ENCODE assay signal across 8 cellular contexts in the genomic region with DNA sequence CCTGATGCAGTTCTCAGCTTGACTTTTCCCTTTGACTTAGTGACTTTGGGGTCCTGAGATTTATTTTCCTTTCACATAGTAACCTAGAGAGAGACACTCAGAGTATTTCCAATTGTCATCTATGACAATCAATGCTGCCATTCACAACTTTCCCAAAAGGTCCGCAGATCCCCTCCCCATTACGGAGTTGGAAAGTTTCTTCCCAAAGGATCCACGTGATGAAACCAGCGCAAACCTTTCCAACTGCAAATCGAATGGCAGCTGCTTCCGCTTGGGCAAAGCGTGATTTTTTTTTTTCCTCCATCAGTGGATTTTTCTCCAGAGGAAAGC. TPM values are rescaled to one million over a fixed set of nuclear protein-coding genes. Genes with fewer than 3 reads are reported as not detected.
DNase-seq lines count a peak whose midpoint lies in the region; ATAC-seq, FAIRE-seq and TF ChIP-seq lines count a peak whose summit lies in the region.

No MANE protein-coding gene starts in this region.

- H3K79me2 ChIP-seq in HCT116 (ENCODE audit: insufficient read depth, low read length), result no peaks in the 10 kb centered on the region

- H3K9me3 ChIP-seq in HCT116 (ENCODE audit: control insufficient read depth in 1 of 2, insufficient read depth in 1 of 2, low read depth in 1 of 2, low read length in 2 of 2), result no peaks in the 10 kb centered on the region
- no peaks in the 10 kb centered on the region for H3K9me3 ChIP-seq in right atrium auricular region
- H3K9me3 ChIP-seq in skeletal muscle satellite cell (replicated peaks; ENCODE audit: low read length), result no peaks in the 10 kb centered on the region

- RAD21 ChIA-PET in HCT116 (lab: Charles Lee; ENCODE audit: low non-redundant PET in 1 of 2, low total read pairs in 2 of 2, uncharacterized antibody in 2 of 2, unreplicated experiment in 2 of 2), result no interaction called here

- no peak for TF ChIP-seq POLR2A in HCT116 (IDR thresholded peaks at IDR 0.05; ENCODE audit: borderline replicate concordance, extremely low read depth, insufficient read depth, insufficient read length)

- peak; percentile 30 for DNase-seq in AG10803 (ENCODE audit: low read depth)
- no peak for DNase-seq in HCT116 (ENCODE audit: low read depth, low spot score)
- no peak for DNase-seq in activated CD8-positive, alpha-beta T cell treated with anti-CD3 and anti-CD28 coated beads, Interleukin-2, amount 10 ng/mL, durations not matched to agents 7 days and 5 days
- DNase-seq in right atrium auricular region (ENCODE audit: low spot score), result no peak
- DNase-seq in RCC 7860 (ENCODE audit: low spot score), result no peak
- no peak for DNase-seq in activated CD8-positive, alpha-beta memory T cell treated with anti-CD3 and anti-CD28 coated beads, Interleukin-2, amount 50 U/mL, for 48 hours

- TF ChIP-seq CTCF in AG10803 (conservative IDR thresholded peaks at IDR 0.05; ENCODE audit: low read length) (no peak), HCT116 (IDR thresholded peaks at IDR 0.05 in 2 of 3, conservative IDR thresholded peaks at IDR 0.05 in 1 of 3; ENCODE audit: borderline replicate concordance in 1 of 3, insufficient read depth in 1 of 3, low read depth in 2 of 3, low read length in 2 of 3) (no peak), right atrium auricular region (IDR thresholded peaks at IDR 0.05) (no peak)

- H3K27ac ChIP-seq in HCT116 (ENCODE audit: low read depth, low read length) (peak overlapping the region; percentile 96), right atrium auricular region (peak overlapping the region; percentile 85 to 95)

- H3K9ac ChIP-seq in HCT116 (ENCODE audit: low read length), result peak overlapping the region; percentile 79
- peak overlapping the region; percentile 95 for H3K9ac ChIP-seq in skeletal muscle satellite cell (ENCODE audit: low read depth, low read length)

- ATAC-seq in HCT116 (no peak; the same call in 1 of the 2 replicates), GM19351 (IDR thresholded peaks at IDR 0.05; ENCODE audit: unreplicated experiment) (no peak)
- no peak for ATAC-seq in activated CD8-positive, alpha-beta T cell treated with anti-CD3 and anti-CD28 coated beads, Interleukin-2, amount 10 ng/mL, durations not matched to agents 7 days and 5 days

- H4K20me1 ChIP-seq in HCT116 (ENCODE audit: insufficient read depth), result no peaks in the 10 kb centered on the region

- peak overlapping the region; percentile 81 for H3K4me2 ChIP-seq in HCT116 (ENCODE audit: low read length)
- H3K4me2 ChIP-seq in skeletal muscle satellite cell (ENCODE audit: low read length), result peak overlapping the region; percentile 76

- peak overlapping the region; percentile 86 for H3K4me3 Mint-ChIP-seq in activated CD8-positive, alpha-beta T cell treated with anti-CD3 and anti-CD28 coated beads, Interleukin-2, amount 10 ng/mL, durations not matched to agents 7 days and 5 days

- H3K27me3 Mint-ChIP-seq in activated CD8-positive, alpha-beta T cell treated with anti-CD3 and anti-CD28 coated beads, Interleukin-2, amount 10 ng/mL, durations not matched to agents 7 days and 5 days (ENCODE audit: low read depth), result no peaks in the 10 kb centered on the region

- BruUV-seq in HCT116 (replicated peaks; lab: Mats Ljungman, UMichigan), result no TSS peak

- H3K27ac Mint-ChIP-seq in activated CD8-positive, alpha-beta T cell treated with anti-CD3 and anti-CD28 coated beads, Interleukin-2, amount 10 ng/mL, durations not matched to agents 7 days and 5 days, result peak overlapping the region; percentile 93

- FAIRE-seq in RCC 7860 (lab: Jason Lieb, UNC), result no peak

- POLR2A ChIA-PET in HCT116 (lab: Charles Lee), result interaction anchor here (0.9 to 2.5 kb wide), 4 partner anchors 11 to 73 kb away, joined by 3 to 12 read pairs (median 4); partner anchors contain the start of gene ST3GAL2
- POLR2A ChIA-PET in activated CD8-positive, alpha-beta T cell treated with anti-CD3 and anti-CD28 coated beads, Interleukin-2, amount 10 ng/mL, durations not matched to agents 7 days and 5 days (lab: Charles Lee), result interaction anchor here (0.7 to 0.8 kb wide), 2 partner anchors 50 to 107 kb away, joined by 3 to 4 read pairs; partner anchors contain the start of gene DDX19A

- CTCF ChIA-PET in HCT116 (lab: Charles Lee), result interaction anchor here (0.7 to 1.4 kb wide), 5 partner anchors 21 to 222 kb away, joined by 3 to 4 read pairs (median 3); no protein-coding TSS in a partner anchor
- CTCF ChIA-PET in activated CD8-positive, alpha-beta T cell treated with anti-CD3 and anti-CD28 coated beads, Interleukin-2, amount 10 ng/mL, durations not matched to agents 7 days and 5 days (lab: Charles Lee), result interaction anchor here (0.7 to 3.5 kb wide), 8 partner anchors 13 to 202 kb away, joined by 3 to 12 read pairs (median 3); partner anchors contain the start of genes EXOSC6 and ST3GAL2

- H3K36me3 ChIP-seq in HCT116 (ENCODE audit: control insufficient read depth in 1 of 2, insufficient read depth in 2 of 2, low read length in 2 of 2) (no peaks in the 10 kb centered on the region), right atrium auricular region (no peaks in the 10 kb centered on the region), skeletal muscle satellite cell (ENCODE audit: insufficient read depth, low read length) (no peaks in the 10 kb centered on the region)

- no peaks in the 10 kb centered on the region for H3K36me3 Mint-ChIP-seq in activated CD8-positive, alpha-beta T cell treated with anti-CD3 and anti-CD28 coated beads, Interleukin-2, amount 10 ng/mL, durations not matched to agents 7 days and 5 days (ENCODE audit: low read depth)

- peak overlapping the region; percentile 92 for H2AFZ ChIP-seq in HCT116 (ENCODE audit: low read depth, low read length, poor library complexity, severe bottlenecking)

- no peaks in the 10 kb centered on the region for H3K9me3 Mint-ChIP-seq in activated CD8-positive, alpha-beta T cell treated with anti-CD3 and anti-CD28 coated beads, Interleukin-2, amount 10 ng/mL, durations not matched to agents 7 days and 5 days (ENCODE audit: insufficient read depth)

- H3K9me2 ChIP-seq in HCT116 (ENCODE audit: insufficient read depth), result no peaks in the 10 kb centered on the region

- H3K27me3 ChIP-seq in HCT116 (ENCODE audit: insufficient read depth, low read length) (no peaks in the 10 kb centered on the region), right atrium auricular region (no peaks in the 10 kb centered on the region), skeletal muscle satellite cell (ENCODE audit: control insufficient read depth, insufficient read depth, low read length) (no peaks in the 10 kb centered on the region)

- intact Hi-C loops in HCT116 (cut with micrococcal nuclease), result loop anchor here (2.0 kb wide), 1 partner anchor 73 kb away; no protein-coding TSS in a partner anchor

- peaks cover 3 to 20% of the 10 kb centered on the region in 2 experiments; a peak in 2 of 4 replicates for H3K4me1 ChIP-seq in HCT116 (ENCODE audit: control insufficient read depth in 1 of 2, insufficient read depth in 2 of 2, low read length in 2 of 2)
- H3K4me1 ChIP-seq in right atrium auricular region, result peaks cover 0 to 11% of the 10 kb centered on the region in 2 donors
- H3K4me1 ChIP-seq in skeletal muscle satellite cell (ENCODE audit: control insufficient read depth, insufficient read depth, low read length), result peaks cover 5% of the 10 kb centered on the region

- no peak for TF ChIP-seq RAD21 in HCT116 (IDR thresholded peaks at IDR 0.05; ENCODE audit: low read depth)

- H3K4me1 Mint-ChIP-seq in activated CD8-positive, alpha-beta T cell treated with anti-CD3 and anti-CD28 coated beads, Interleukin-2, amount 10 ng/mL, durations not matched to agents 7 days and 5 days (ENCODE audit: low read depth), result peaks cover 18% of the 10 kb centered on the region

- H3K4me3 ChIP-seq in AG10803 (ENCODE audit: low read length), result peak overlapping the region; percentile 81
- H3K4me3 ChIP-seq in HCT116 (replicated peaks in 1 of 2; ENCODE audit: low read depth in 1 of 2, low read length in 2 of 2), result peak overlapping the region; percentile 90 to 92
- peak overlapping the region; percentile 89 to 95 for H3K4me3 ChIP-seq in right atrium auricular region
- H3K4me3 ChIP-seq in skeletal muscle satellite cell (ENCODE audit: low read length), result peak overlapping the region; percentile 91

TF ChIP-seq in HCT116, 20 proteins besides CTCF, POLR2A, EP300 and RAD21:
- TF ChIP-seq, protein P1, sequence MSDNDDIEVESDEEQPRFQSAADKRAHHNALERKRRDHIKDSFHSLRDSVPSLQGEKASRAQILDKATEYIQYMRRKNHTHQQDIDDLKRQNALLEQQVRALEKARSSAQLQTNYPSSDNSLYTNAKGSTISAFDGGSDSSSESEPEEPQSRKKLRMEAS (IDR thresholded peaks at IDR 0.05), result peak; percentile 22; the same call in 1 of the 2 replicates
- TF ChIP-seq FOSL1 (IDR thresholded peaks at IDR 0.05; ENCODE audit: low read depth), result no peak

RNA-seq across cellular contexts. Expression of gene FCSK, which starts 0.5 kb away (rescaled TPM):
- total RNA-seq in HCT116 (2021; ENCODE audit: unreplicated experiment), result 17.1 TPM
- polyA plus RNA-seq in HCT116 (2012), result 11.9 and 12.5 TPM in 2 replicates
- total RNA-seq in activated CD8-positive, alpha-beta T cell treated with anti-CD3 and anti-CD28 coated beads, Interleukin-2, amount 10 ng/mL, durations not matched to agents 7 days and 5 days, result 10 to 100 TPM; 17.3 to 18.8 TPM
- total RNA-seq in right atrium auricular region, result 10 to 100 TPM in 1 of 2 donors, 1 to 10 TPM in 1; 9.5 to 10.2 TPM
- 3.7 and 7.6 TPM in 2 replicates for total RNA-seq in skeletal muscle satellite cell (2012; rRNA removed)

RNA-seq across cellular contexts. Expression of gene ST3GAL2, which starts 15.0 kb away (rescaled TPM):
- 9.5 TPM for total RNA-seq in HCT116 (2021; ENCODE audit: unreplicated experiment)
- polyA plus RNA-seq in HCT116 (2012), result 4.0 and 6.3 TPM in 2 replicates
- total RNA-seq in activated CD8-positive, alpha-beta T cell treated with anti-CD3 and anti-CD28 coated beads, Interleukin-2, amount 10 ng/mL, durations not matched to agents 7 days and 5 days, result 10 to 100 TPM; 34.1 to 39.0 TPM
- 10 to 100 TPM; 13.5 to 16.9 TPM for total RNA-seq in right atrium auricular region
- 20.8 and 22.5 TPM in 2 replicates for total RNA-seq in skeletal muscle satellite cell (2012; rRNA removed)
